23 cellular contexts compared by ENCODE assay signal in the genomic region with DNA sequence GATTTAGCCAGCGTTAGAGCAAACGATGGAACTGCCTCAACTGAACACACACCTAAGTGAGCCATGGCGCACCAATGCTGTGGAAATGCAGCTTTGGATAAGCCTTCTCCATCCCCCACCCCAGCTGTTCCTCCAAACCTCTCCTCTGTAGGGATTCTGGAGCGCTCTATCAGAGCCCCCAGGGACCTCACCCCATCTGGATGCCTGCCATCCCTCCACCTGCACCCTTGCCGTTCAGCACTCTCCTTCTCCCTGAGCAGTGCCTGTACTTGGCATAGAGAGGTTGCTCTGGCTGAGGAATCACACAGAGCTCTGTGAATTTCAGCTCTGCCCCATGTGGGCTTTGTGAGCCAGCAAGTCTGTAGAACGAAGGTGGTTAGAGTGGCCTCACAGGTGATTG. TPM values are rescaled to one million over a fixed set of nuclear protein-coding genes. Genes with fewer than 3 reads are reported as not detected.
A peak's percentile ranks its signal among the peaks of the same experiment; 100 is the strongest.
DNase-seq lines count a peak whose midpoint lies in the region; ATAC-seq and TF ChIP-seq lines count a peak whose summit lies in the region.
"Had no signal": no experiment of that assay in that cellular context is flagged by ENCODE, and none has a peak within 500 bp of the region (broad histone marks: within the 10 kb centered on the region; RNA-seq: fewer than 3 reads in every experiment).

No MANE protein-coding gene starts in this region.

- peak; percentile 7 for DNase-seq in activated CD4-positive, alpha-beta memory T cell treated with anti-CD3 and anti-CD28 coated beads, Interleukin-2, amount 10 ng/mL, durations not matched to agents 7 days and 5 days
- no peak for DNase-seq in activated CD4-positive, alpha-beta memory T cell treated with anti-CD3 and anti-CD28 coated beads for 36 hours
- peak; percentile 57 for DNase-seq in NCI-H1694 treated with DMSO at 0.1 percent for 48 hours (lab: John Stamatoyannopoulos, UW)
- DNase-seq in central memory CD8-positive, alpha-beta T cell (ENCODE audit: low spot score in 2 of 2), result no peak
- peak; percentile 64 for DNase-seq in posterior vena cava (ENCODE audit: low spot score)
- no peak for DNase-seq in lower lobe of right lung
- DNase-seq in CD4-positive, alpha-beta memory T cell, result no peak
- no peak for DNase-seq in uterus
- DNase-seq: activated CD4-positive, CD25-positive, alpha-beta regulatory T cell treated with anti-CD3 and anti-CD28 coated beads, Interleukin-2, amount 50 U/mL, for 72 hours; activated naive CD4-positive, alpha-beta T cell treated with anti-CD3 and anti-CD28 coated beads for 36 hours; activated T-cell treated with anti-CD3 and anti-CD28 coated beads, Interleukin-2, amount 50 U/mL, for 48 hours; central memory CD4-positive, alpha-beta T cell; dermis blood vessel endothelial cell; gastrocnemius medialis; GDM1; Kasumi-1; left cardiac atrium; mesenchymal stem cell; NCI-H1436; occipital lobe; SJCRH30; tibial artery had no signal

- intact Hi-C loops in activated CD4-positive, alpha-beta memory T cell treated with anti-CD3 and anti-CD28 coated beads for 36 hours (cut with micrococcal nuclease), result no loop called here
- intact Hi-C loops in posterior vena cava (cut with DNase I) (no loop called here), lower lobe of right lung (cut with DNase I) (no loop called here), uterus (cut with DNase I; ENCODE audit: low total_unique reads) (no loop called here)
- intact Hi-C loops in CD4-positive, alpha-beta memory T cell (cut with micrococcal nuclease), result no loop called here

- H3K36me3 ChIP-seq in lower lobe of right lung (peaks cover 19% of the 10 kb centered on the region), uterus (no peaks in the 10 kb centered on the region)
- no peaks in the 10 kb centered on the region for H3K36me3 ChIP-seq in CD4-positive, alpha-beta memory T cell (ENCODE audit: insufficient read depth, low read length)
- H3K36me3 ChIP-seq: gastrocnemius medialis, SJCRH30 had no signal

- CTCF ChIA-PET in activated CD4-positive, alpha-beta memory T cell treated with anti-CD3 and anti-CD28 coated beads, Interleukin-2, amount 10 ng/mL, durations not matched to agents 7 days and 5 days (lab: Charles Lee), result interaction anchor here (1.2 to 1.7 kb wide), 3 partner anchors 9 to 128 kb away, joined by 3 to 16 read pairs (median 3); no protein-coding TSS in a partner anchor
- CTCF ChIA-PET in activated CD4-positive, alpha-beta memory T cell treated with anti-CD3 and anti-CD28 coated beads for 36 hours (lab: Charles Lee), result no interaction called here
- CTCF ChIA-PET in CD4-positive, alpha-beta memory T cell (lab: Charles Lee; ENCODE audit: partially characterized antibody), result interaction anchor here (1.2 to 11.3 kb wide), 2 partner anchors 10 to 642 kb away, joined by 3 to 91 read pairs; no protein-coding TSS in a partner anchor

- H3K4me1 Mint-ChIP-seq in activated CD4-positive, alpha-beta memory T cell treated with anti-CD3 and anti-CD28 coated beads, Interleukin-2, amount 10 ng/mL, durations not matched to agents 7 days and 5 days, result peaks cover 14% of the 10 kb centered on the region
- no peaks in the 10 kb centered on the region for H3K4me1 Mint-ChIP-seq in activated CD4-positive, alpha-beta memory T cell treated with anti-CD3 and anti-CD28 coated beads for 36 hours (ENCODE audit: low read depth)
- H3K4me1 Mint-ChIP-seq in central memory CD8-positive, alpha-beta T cell, result peaks cover 12% of the 10 kb centered on the region
- peaks cover 0 to 7% (median under 1%) of the 10 kb centered on the region in 4 donors for H3K4me1 Mint-ChIP-seq in CD4-positive, alpha-beta memory T cell

- POLR2A ChIA-PET in activated CD4-positive, alpha-beta memory T cell treated with anti-CD3 and anti-CD28 coated beads, Interleukin-2, amount 10 ng/mL, durations not matched to agents 7 days and 5 days (lab: Charles Lee), result interaction anchor here (0.9 to 2.3 kb wide), 2 partner anchors 11 to 71 kb away, joined by 4 to 7 read pairs; no protein-coding TSS in a partner anchor
- POLR2A ChIA-PET in activated CD4-positive, alpha-beta memory T cell treated with anti-CD3 and anti-CD28 coated beads for 36 hours (lab: Charles Lee), result no interaction called here
- POLR2A ChIA-PET in CD4-positive, alpha-beta memory T cell (lab: Charles Lee; ENCODE audit: partially characterized antibody), result no interaction called here

- peaks cover 42% of the 10 kb centered on the region for H3K36me3 Mint-ChIP-seq in activated CD4-positive, alpha-beta memory T cell treated with anti-CD3 and anti-CD28 coated beads, Interleukin-2, amount 10 ng/mL, durations not matched to agents 7 days and 5 days (ENCODE audit: low read depth)
- peaks cover 26% of the 10 kb centered on the region for H3K36me3 Mint-ChIP-seq in activated CD4-positive, alpha-beta memory T cell treated with anti-CD3 and anti-CD28 coated beads for 36 hours
- H3K36me3 Mint-ChIP-seq in central memory CD8-positive, alpha-beta T cell (ENCODE audit: insufficient read depth), result no peaks in the 10 kb centered on the region
- peaks cover 14 to 35% of the 10 kb centered on the region in 2 donors for H3K36me3 Mint-ChIP-seq in CD4-positive, alpha-beta memory T cell

- no peaks in the 10 kb centered on the region for H3K9me3 Mint-ChIP-seq in activated CD4-positive, alpha-beta memory T cell treated with anti-CD3 and anti-CD28 coated beads, Interleukin-2, amount 10 ng/mL, durations not matched to agents 7 days and 5 days
- no peaks in the 10 kb centered on the region for H3K9me3 Mint-ChIP-seq in activated CD4-positive, alpha-beta memory T cell treated with anti-CD3 and anti-CD28 coated beads for 36 hours
- no peaks in the 10 kb centered on the region for H3K9me3 Mint-ChIP-seq in central memory CD8-positive, alpha-beta T cell
- no peaks in the 10 kb centered on the region for H3K9me3 Mint-ChIP-seq in CD4-positive, alpha-beta memory T cell
- H3K9me3 Mint-ChIP-seq: activated naive CD4-positive, alpha-beta T cell treated with anti-CD3 and anti-CD28 coated beads for 36 hours had no signal

- no peaks in the 10 kb centered on the region for H3K27me3 ChIP-seq in lower lobe of right lung (ENCODE audit: low read depth)
- H3K27me3 ChIP-seq in CD4-positive, alpha-beta memory T cell (ENCODE audit: insufficient read depth, low read length), result no peaks in the 10 kb centered on the region
- no peaks in the 10 kb centered on the region for H3K27me3 ChIP-seq in uterus
- H3K27me3 ChIP-seq: gastrocnemius medialis, hepatocyte, SJCRH30, tibial artery had no signal

- ATAC-seq in central memory CD8-positive, alpha-beta T cell (replicated peaks; ENCODE audit: extremely low read depth, poor library complexity, severe bottlenecking), result no peak
- no peak for ATAC-seq in lower lobe of right lung
- ATAC-seq: gastrocnemius medialis, left cardiac atrium had no signal

- H3K27me3 Mint-ChIP-seq in activated CD4-positive, alpha-beta memory T cell treated with anti-CD3 and anti-CD28 coated beads, Interleukin-2, amount 10 ng/mL, durations not matched to agents 7 days and 5 days, result no peaks in the 10 kb centered on the region
- no peaks in the 10 kb centered on the region for H3K27me3 Mint-ChIP-seq in activated CD4-positive, alpha-beta memory T cell treated with anti-CD3 and anti-CD28 coated beads for 36 hours
- H3K27me3 Mint-ChIP-seq in central memory CD8-positive, alpha-beta T cell, result no peaks in the 10 kb centered on the region
- H3K27me3 Mint-ChIP-seq in CD4-positive, alpha-beta memory T cell, result no peaks in the 10 kb centered on the region

- TF ChIP-seq POLR2A in uterus (IDR thresholded peaks at IDR 0.05), result no peak

- H3K4me3 ChIP-seq in lower lobe of right lung (no peak overlapping the region), uterus (no peak overlapping the region)
- H3K4me3 ChIP-seq in CD4-positive, alpha-beta memory T cell (ENCODE audit: low read length in 2 of 2), result no peak overlapping the region
- H3K4me3 ChIP-seq: gastrocnemius medialis, hepatocyte, SJCRH30, tibial artery had no signal

- H3K4me3 Mint-ChIP-seq in activated CD4-positive, alpha-beta memory T cell treated with anti-CD3 and anti-CD28 coated beads, Interleukin-2, amount 10 ng/mL, durations not matched to agents 7 days and 5 days, result no peak overlapping the region
- no peak overlapping the region for H3K4me3 Mint-ChIP-seq in activated CD4-positive, alpha-beta memory T cell treated with anti-CD3 and anti-CD28 coated beads for 36 hours
- H3K4me3 Mint-ChIP-seq in central memory CD8-positive, alpha-beta T cell, result no peak overlapping the region
- H3K4me3 Mint-ChIP-seq in CD4-positive, alpha-beta memory T cell, result no peak overlapping the region
- H3K4me3 Mint-ChIP-seq: activated naive CD4-positive, alpha-beta T cell treated with anti-CD3 and anti-CD28 coated beads for 36 hours had no signal

- H3K9me3 ChIP-seq in lower lobe of right lung (no peaks in the 10 kb centered on the region), uterus (no peaks in the 10 kb centered on the region)
- no peaks in the 10 kb centered on the region for H3K9me3 ChIP-seq in CD4-positive, alpha-beta memory T cell (ENCODE audit: control insufficient read depth in 1 of 2, low read length in 2 of 2)
- H3K9me3 ChIP-seq: gastrocnemius medialis, SJCRH30, tibial artery had no signal

- no peaks in the 10 kb centered on the region for H3K4me1 ChIP-seq in lower lobe of right lung
- H3K4me1 ChIP-seq in CD4-positive, alpha-beta memory T cell (ENCODE audit: insufficient read depth, low read length), result no peaks in the 10 kb centered on the region
- no peaks in the 10 kb centered on the region for H3K4me1 ChIP-seq in uterus
- H3K4me1 ChIP-seq: gastrocnemius medialis, SJCRH30, tibial artery had no signal

- H3K27ac ChIP-seq in lower lobe of right lung (no peak overlapping the region), uterus (no peak overlapping the region)
- no peak overlapping the region for H3K27ac ChIP-seq in CD4-positive, alpha-beta memory T cell (ENCODE audit: low read depth, low read length)
- H3K27ac ChIP-seq: gastrocnemius medialis, hepatocyte, SJCRH30, tibial artery had no signal

- H3K27ac Mint-ChIP-seq in activated CD4-positive, alpha-beta memory T cell treated with anti-CD3 and anti-CD28 coated beads, Interleukin-2, amount 10 ng/mL, durations not matched to agents 7 days and 5 days, result no peak overlapping the region
- no peak overlapping the region for H3K27ac Mint-ChIP-seq in activated CD4-positive, alpha-beta memory T cell treated with anti-CD3 and anti-CD28 coated beads for 36 hours
- peak overlapping the region; percentile 85 for H3K27ac Mint-ChIP-seq in central memory CD8-positive, alpha-beta T cell (ENCODE audit: low read depth)
- no peak overlapping the region for H3K27ac Mint-ChIP-seq in CD4-positive, alpha-beta memory T cell
- H3K27ac Mint-ChIP-seq: activated naive CD4-positive, alpha-beta T cell treated with anti-CD3 and anti-CD28 coated beads for 36 hours had no signal

- no peak for TF ChIP-seq CTCF in lower lobe of right lung (IDR thresholded peaks at IDR 0.05)
- no peak for TF ChIP-seq CTCF in uterus (IDR thresholded peaks at IDR 0.05)

RNA-seq across cellular contexts. Expression of gene INHBB, which starts 42.8 kb away (rescaled TPM):
- total RNA-seq in activated CD4-positive, alpha-beta memory T cell treated with anti-CD3 and anti-CD28 coated beads, Interleukin-2, amount 10 ng/mL, durations not matched to agents 7 days and 5 days, result not detected
- total RNA-seq in activated CD4-positive, alpha-beta memory T cell treated with anti-CD3 and anti-CD28 coated beads for 36 hours, result not detected
- 1 to 10 TPM; 5.8 to 9.9 TPM for total RNA-seq in posterior vena cava
- total RNA-seq in lower lobe of right lung, result 5.2 TPM
- not detected for total RNA-seq in CD4-positive, alpha-beta memory T cell
- polyA plus RNA-seq in CD4-positive, alpha-beta memory T cell, result not detected
- 10 to 100 TPM in 1 of 4 donors, 1 to 10 TPM in 2, under 1 TPM in 1; 0.35 to 18.1 (median 4.2) TPM for total RNA-seq in uterus
- total RNA-seq: activated naive CD4-positive, alpha-beta T cell treated with anti-CD3 and anti-CD28 coated beads for 36 hours; SJCRH30 had no signal

RNA-seq across cellular contexts. Expression of gene RALB, which starts 50.5 kb away (rescaled TPM):
- total RNA-seq in activated CD4-positive, alpha-beta memory T cell treated with anti-CD3 and anti-CD28 coated beads, Interleukin-2, amount 10 ng/mL, durations not matched to agents 7 days and 5 days, result 10 to 100 TPM; 59.2 to 59.3 TPM
- 10 to 100 TPM; 52.5 to 52.9 TPM for total RNA-seq in activated CD4-positive, alpha-beta memory T cell treated with anti-CD3 and anti-CD28 coated beads for 36 hours
- total RNA-seq in posterior vena cava, result 10 to 100 TPM; 42.5 to 55.0 TPM
- total RNA-seq in lower lobe of right lung, result 65.8 TPM
- 10 to 100 TPM; 14.0 TPM for total RNA-seq in CD4-positive, alpha-beta memory T cell
- 10 to 100 TPM; 34.8 to 50.4 TPM for polyA plus RNA-seq in CD4-positive, alpha-beta memory T cell
- 10 to 100 TPM; 54.1 to 96.7 (median 78.2) TPM for total RNA-seq in uterus

Comparison
In these comparisons a context has a peak if more than half of its experiments do, and no peak if none do; other contexts are left out.
1. DNase-seq: peak in activated CD4-positive, alpha-beta memory T cell treated with anti-CD3 and anti-CD28 coated beads, Interleukin-2, amount 10 ng/mL, durations not matched to agents 7 days and 5 days (single experiment), NCI-H1694 treated with DMSO at 0.1 percent for 48 hours (single experiment) and posterior vena cava (single experiment); none in activated CD4-positive, alpha-beta memory T cell treated with anti-CD3 and anti-CD28 coated beads for 36 hours (single experiment), central memory CD8-positive, alpha-beta T cell (0 of 2), lower lobe of right lung (single experiment), CD4-positive, alpha-beta memory T cell (0 of 5) and uterus (0 of 2).